Comparison of ENCODE assay signal across 2 cellular contexts in the genomic region with DNA sequence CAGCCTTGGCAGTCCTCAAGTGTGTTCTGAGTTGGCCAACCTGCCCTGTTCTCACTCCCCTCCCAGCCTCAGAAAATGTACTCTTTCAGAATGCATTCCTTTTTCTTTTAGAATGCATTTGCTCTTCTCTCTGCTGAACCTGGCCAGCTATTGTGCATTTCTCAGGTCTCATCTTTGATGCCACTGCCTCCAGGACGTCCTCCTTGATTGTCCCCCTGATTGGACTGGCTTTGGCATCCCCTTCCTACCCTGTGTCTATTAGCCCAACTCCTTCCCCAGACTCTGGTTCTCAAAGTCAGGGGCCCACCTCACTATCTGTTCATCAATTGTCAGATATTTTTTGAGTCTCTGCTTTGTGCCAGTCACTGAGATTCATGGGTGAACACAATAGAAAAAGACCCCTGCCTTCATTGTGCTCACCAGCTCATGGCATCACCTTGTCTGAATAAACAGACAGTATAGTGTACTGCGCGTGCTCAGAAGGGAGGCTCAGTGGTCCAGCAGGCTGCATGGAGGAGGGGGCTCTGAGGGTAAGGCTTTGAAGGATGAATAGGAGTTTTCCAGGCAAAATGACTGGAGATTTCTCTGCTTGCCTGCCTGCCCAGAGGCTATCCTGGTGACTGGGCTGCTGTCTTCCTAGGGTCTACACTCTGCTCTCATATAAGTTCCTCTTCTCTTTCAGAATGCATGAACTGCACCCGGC.
TF ChIP-seq lines count a peak whose summit lies in the region.

No MANE protein-coding gene starts in this region.

TF ChIP-seq in SK-N-SH treated with all-trans-retinoic acid at 6 μM for 48 hours, 23 proteins besides CTCF, POLR2A, EP300 and RAD21 (continued from another document):
- TF ChIP-seq, protein P1, sequence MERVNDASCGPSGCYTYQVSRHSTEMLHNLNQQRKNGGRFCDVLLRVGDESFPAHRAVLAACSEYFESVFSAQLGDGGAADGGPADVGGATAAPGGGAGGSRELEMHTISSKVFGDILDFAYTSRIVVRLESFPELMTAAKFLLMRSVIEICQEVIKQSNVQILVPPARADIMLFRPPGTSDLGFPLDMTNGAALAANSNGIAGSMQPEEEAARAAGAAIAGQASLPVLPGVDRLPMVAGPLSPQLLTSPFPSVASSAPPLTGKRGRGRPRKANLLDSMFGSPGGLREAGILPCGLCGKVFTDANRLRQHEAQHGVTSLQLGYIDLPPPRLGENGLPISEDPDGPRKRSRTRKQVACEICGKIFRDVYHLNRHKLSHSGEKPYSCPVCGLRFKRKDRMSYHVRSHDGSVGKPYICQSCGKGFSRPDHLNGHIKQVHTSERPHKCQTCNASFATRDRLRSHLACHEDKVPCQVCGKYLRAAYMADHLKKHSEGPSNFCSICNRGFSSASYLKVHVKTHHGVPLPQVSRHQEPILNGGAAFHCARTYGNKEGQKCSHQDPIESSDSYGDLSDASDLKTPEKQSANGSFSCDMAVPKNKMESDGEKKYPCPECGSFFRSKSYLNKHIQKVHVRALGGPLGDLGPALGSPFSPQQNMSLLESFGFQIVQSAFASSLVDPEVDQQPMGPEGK (CRISPR knock-in tag; IDR thresholded peaks at IDR 0.05; ENCODE audit: borderline replicate concordance) = no peak
- TF ChIP-seq ARNTL (CRISPR knock-in tag; IDR thresholded peaks at IDR 0.05; ENCODE audit: borderline replicate concordance, low read depth) (no peak), GLIS3 (CRISPR knock-in tag; IDR thresholded peaks at IDR 0.05) (no peak)

TF ChIP-seq in SK-N-SH, 30 proteins besides CTCF, POLR2A, EP300 and RAD21 (continued from another document):
- TF ChIP-seq, protein P2, sequence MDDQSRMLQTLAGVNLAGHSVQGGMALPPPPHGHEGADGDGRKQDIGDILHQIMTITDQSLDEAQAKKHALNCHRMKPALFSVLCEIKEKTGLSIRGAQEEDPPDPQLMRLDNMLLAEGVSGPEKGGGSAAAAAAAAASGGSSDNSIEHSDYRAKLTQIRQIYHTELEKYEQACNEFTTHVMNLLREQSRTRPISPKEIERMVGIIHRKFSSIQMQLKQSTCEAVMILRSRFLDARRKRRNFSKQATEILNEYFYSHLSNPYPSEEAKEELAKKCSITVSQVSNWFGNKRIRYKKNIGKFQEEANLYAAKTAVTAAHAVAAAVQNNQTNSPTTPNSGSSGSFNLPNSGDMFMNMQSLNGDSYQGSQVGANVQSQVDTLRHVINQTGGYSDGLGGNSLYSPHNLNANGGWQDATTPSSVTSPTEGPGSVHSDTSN (IDR thresholded peaks at IDR 0.05) = no peak
- TF ChIP-seq FOSL2 (IDR thresholded peaks at IDR 0.05; ENCODE audit: borderline replicate concordance, low read depth) = no peak
